In genomic region chr4:88791274-88791673, GRCh38 we compare ENCODE assay signal across 11 cellular contexts.
DNase-seq lines count a peak whose midpoint lies in the region; ATAC-seq and TF ChIP-seq lines count a peak whose summit lies in the region.
"Had no signal": no experiment of that assay in that cellular context is flagged by ENCODE, and none has a peak within 500 bp of the region (broad histone marks: within the 10 kb centered on the region; RNA-seq: fewer than 3 reads in every experiment).

No MANE protein-coding gene starts in this region.

- no peak overlapping the region for H3K9ac ChIP-seq in fibroblast of lung (ENCODE audit: insufficient read depth, low read length)

- no peak overlapping the region for H3K27ac ChIP-seq in 22Rv1
- H3K27ac ChIP-seq in fibroblast of lung (ENCODE audit: insufficient read depth, low read length), result no peak overlapping the region

- CTCF ChIA-PET in GM10248 (lab: Yijun Ruan, JAX), result interaction anchor here (0.9 to 2.1 kb wide), 3 partner anchors 28 to 252 kb away, joined by 3 to 11 read pairs (median 4); no protein-coding TSS in a partner anchor

- no peaks in the 10 kb centered on the region for H3K27me3 ChIP-seq in fibroblast of lung (ENCODE audit: control insufficient read depth, insufficient read depth, low read length)

- no peak overlapping the region for H2AFZ ChIP-seq in fibroblast of lung (ENCODE audit: low read length)

- H3K36me3 ChIP-seq in fibroblast of lung (ENCODE audit: control insufficient read depth, insufficient read depth, low read length), result peaks cover 2% of the 10 kb centered on the region

- no peak for DNase-seq in GM10248 (ENCODE audit: extremely low spot score)
- DNase-seq in RKO (ENCODE audit: low spot score), result peak; percentile 67
- peak; percentile 14 to 64 for DNase-seq in fibroblast of lung (ENCODE audit: low read depth in 2 of 2)
- no peak for DNase-seq in cerebellar nuclear complex (lab: John Stamatoyannopoulos, UW)
- no peak for DNase-seq in NCI-H2227 treated with DMSO at 0.1 percent for 48 hours (lab: John Stamatoyannopoulos, UW)
- DNase-seq: DMS79 treated with DMSO at 0.1 percent for 48 hours, GOT3, T1000 had no signal

- POLR2A ChIA-PET in GM10248 (lab: Yijun Ruan, JAX), result no interaction called here

- ATAC-seq in GM21526 (IDR thresholded peaks at IDR 0.05; ENCODE audit: low FRiP score, unreplicated experiment), result no peak
- no peak for ATAC-seq in esophagus mucosa

- TF ChIP-seq CTCF in 22Rv1 (IDR thresholded peaks at IDR 0.05) (peak; percentile 32), GM10248 (IDR thresholded peaks at IDR 0.05; ENCODE audit: control extremely low read depth, extremely low read depth, low read depth, missing control alignments) (peak; percentile 21), fibroblast of lung (conservative IDR thresholded peaks at IDR 0.05 in 1 of 2, IDR thresholded peaks at IDR 0.05 in 1 of 2; ENCODE audit: low read depth in 1 of 2, low read length in 2 of 2) (peak in 1 of 2 donors; percentile 6)

- no peak overlapping the region for H3K4me2 ChIP-seq in fibroblast of lung (ENCODE audit: extremely low read depth, insufficient read depth, low read length)

- no peaks in the 10 kb centered on the region for H3K9me3 ChIP-seq in fibroblast of lung (ENCODE audit: control insufficient read depth, insufficient read depth, low read depth, low read length)

- no peak overlapping the region for H3K4me3 ChIP-seq in fibroblast of lung (replicated peaks in 1 of 4; ENCODE audit: control extremely low read depth in 1 of 4, insufficient read depth in 1 of 4, low read depth in 3 of 4, low read length in 4 of 4)

- no peaks in the 10 kb centered on the region for H3K79me2 ChIP-seq in fibroblast of lung (ENCODE audit: control insufficient read depth, insufficient read depth, low read length)

- no peaks in the 10 kb centered on the region for H3K4me1 ChIP-seq in fibroblast of lung (ENCODE audit: control insufficient read depth, extremely low read depth, insufficient read depth, low read length)

- no peaks in the 10 kb centered on the region for H4K20me1 ChIP-seq in fibroblast of lung (ENCODE audit: control insufficient read depth, extremely low read depth, insufficient read depth, low read length)

Comparison
In these comparisons a context has a peak if more than half of its experiments do, and no peak if none do; other contexts are left out.
1. DNase-seq: peak in RKO (single experiment) and fibroblast of lung (2 of 2); none in GM10248 (single experiment), cerebellar nuclear complex (0 of 2) and NCI-H2227 treated with DMSO at 0.1 percent for 48 hours (single experiment).